In genomic region chr1:119794856-119795255, GRCh38 we compare ENCODE assay signal across 1 cellular context.
TF ChIP-seq lines count a peak whose summit lies in the region.

No MANE protein-coding gene starts in this region.

TF ChIP-seq in IMR-90, 13 proteins besides CTCF, POLR2A, EP300 and RAD21 (continued from another document):
- TF ChIP-seq BHLHE40 (IDR thresholded peaks at IDR 0.05; ENCODE audit: low read depth, low read length), result no peak
- TF ChIP-seq MAZ (IDR thresholded peaks at IDR 0.05; ENCODE audit: borderline replicate concordance, low read depth, low read length), result no peak
- no peak for TF ChIP-seq MXI1 (IDR thresholded peaks at IDR 0.05; ENCODE audit: borderline replicate concordance, low read depth, low read length)
TF ChIP-seq in IMR-90: peak in this region for 0.
